In genomic region chr2:12478151-12479041, GRCh38 we compare ENCODE assay signal across 13 cellular contexts.
A peak's percentile ranks its signal among the peaks of the same experiment; 100 is the strongest.
DNase-seq lines count a peak whose midpoint lies in the region; ATAC-seq and TF ChIP-seq lines count a peak whose summit lies in the region.
"Had no signal": no experiment of that assay in that cellular context is flagged by ENCODE, and none has a peak within 500 bp of the region (broad histone marks: within the 10 kb centered on the region; RNA-seq: fewer than 3 reads in every experiment).

No MANE protein-coding gene starts in this region.

- TF ChIP-seq POLR2A in NB4 (IDR thresholded peaks at IDR 0.05; ENCODE audit: extremely low read depth, insufficient read length): no peak
- TF ChIP-seq POLR2A in right lobe of liver (IDR thresholded peaks at IDR 0.05): no peak

- H3K4me3 ChIP-seq in NB4 (ENCODE audit: low read depth, low read length): no peak overlapping the region
- no peak overlapping the region for H3K4me3 ChIP-seq in choroid plexus epithelial cell (ENCODE audit: low read depth, low read length)
- peak overlapping the region in 1 of 3 donors; percentile 16 for H3K4me3 ChIP-seq in right lobe of liver
- H3K4me3 ChIP-seq: BLaER1 treated with 17β-estradiol and CSF1 and Interleukin-3, amounts not matched to agents 10 nM and 100 nM; PC-9; SK-N-MC had no signal

- H3K9me3 ChIP-seq in right lobe of liver: no peaks in the 10 kb centered on the region

- H3K36me3 ChIP-seq in right lobe of liver: no peaks in the 10 kb centered on the region
- H3K36me3 ChIP-seq: BLaER1 treated with 17β-estradiol and CSF1 and Interleukin-3, amounts not matched to agents 10 nM and 100 nM had no signal

- TF ChIP-seq CTCF in NB4 (IDR thresholded peaks at IDR 0.05; ENCODE audit: low read depth, low read length): no peak
- TF ChIP-seq CTCF in choroid plexus epithelial cell (conservative IDR thresholded peaks at IDR 0.05; ENCODE audit: low read depth, low read length): no peak
- TF ChIP-seq CTCF in right lobe of liver (IDR thresholded peaks at IDR 0.05): no peak

- ATAC-seq in right lobe of liver (peak; percentile 85 to 93 (median 90)), GM21723 (IDR thresholded peaks at IDR 0.05; ENCODE audit: unreplicated experiment) (no peak)

- H3K4me1 ChIP-seq in right lobe of liver: peaks cover 0 to 5% (median 0%) of the 10 kb centered on the region in 4 donors

- H3K27me3 ChIP-seq in right lobe of liver: no peaks in the 10 kb centered on the region
- H3K27me3 ChIP-seq: BLaER1 treated with 17β-estradiol and CSF1 and Interleukin-3, amounts not matched to agents 10 nM and 100 nM had no signal

- intact Hi-C loops in right lobe of liver (cut with DNase I): no loop called here

- 46% methylated on average over 7 of the region's 7 CpGs for WGBS in right lobe of liver (ENCODE audit: insufficient coverage, low coverage, low lambda C conversion rate, missing lambda C conversion rate)

- peak overlapping the region in 1 of 3 donors; percentile 15 for H3K27ac ChIP-seq in right lobe of liver
- H3K27ac ChIP-seq: BLaER1 treated with 17β-estradiol and CSF1 and Interleukin-3, amounts not matched to agents 10 nM and 100 nM; PC-9; SK-N-MC had no signal

- DNase-seq in NB4 (ENCODE audit: low read depth): peak; percentile 52
- DNase-seq in choroid plexus epithelial cell (ENCODE audit: low read depth): peak; percentile 44
- no peak for DNase-seq in right lobe of liver
- no peak for DNase-seq in A172 (ENCODE audit: low spot score)
- DNase-seq in NAMALWA (ENCODE audit: low spot score): no peak
- no peak for DNase-seq in pons (ENCODE audit: low spot score)
- DNase-seq: NCI-H1092, NCI-H345, NCI-H69, PC-9 had no signal

Comparison
In these comparisons a context has a peak if more than half of its experiments do, and no peak if none do; other contexts are left out.
1. DNase-seq: peak in NB4 (single experiment) and choroid plexus epithelial cell (single experiment); none in right lobe of liver (0 of 3), A172 (single experiment), NAMALWA (single experiment) and pons (single experiment).